In genomic region chr1:27741124-27741523, GRCh38 we compare ENCODE assay signal across 8 cellular contexts.
"Had no signal": no experiment of that assay in that cellular context is flagged by ENCODE, and none has a peak within 500 bp of the region (broad histone marks: within the 10 kb centered on the region; RNA-seq: fewer than 3 reads in every experiment).

No MANE protein-coding gene starts in this region.

- ATAC-seq: GM12878 had no signal

- DNase-seq: GDM1, GF-D8 had no signal

- H3K4me3 ChIP-seq: GM12878 had no signal

- FAIRE-seq: G401.6, GM12878, GM12891, GM12892, GM18507, GM19239 had no signal
